In genomic region chr16:813204-813915, GRCh38 we compare ENCODE assay signal across 8 cellular contexts. TPM values are rescaled to one million over a fixed set of nuclear protein-coding genes. Genes with fewer than 3 reads are reported as not detected.
DNase-seq lines count a peak whose midpoint lies in the region; FAIRE-seq and TF ChIP-seq lines count a peak whose summit lies in the region.

No MANE protein-coding gene starts in this region.

- no peak for DNase-seq in SJSA1 (ENCODE audit: low read depth in 1 of 2, low spot score in 2 of 2)
- DNase-seq in amniotic stem cell (lab: John Stamatoyannopoulos, UW), result peak; percentile 16
- DNase-seq in stimulated activated CD4-positive, alpha-beta T cell treated with anti-CD3 and anti-CD28 coated beads, Interleukin-1b, Interleukin-23, amount 100 ng/mL, for 24 hours (ENCODE audit: low read depth in 4 of 4, low spot score in 1 of 4), result peak in 3 of 4 experiments; percentile 39 to 48 (median 40)
- no peak for DNase-seq in Kasumi-1 (lab: John Stamatoyannopoulos, UW)
- DNase-seq in H54 (ENCODE audit: insufficient read length, low spot score), result no peak
- no peak for DNase-seq in T1000 (lab: John Stamatoyannopoulos, UW)

- peaks cover 18% of the 10 kb centered on the region for H3K4me1 ChIP-seq in SJSA1 (replicated peaks)
- H3K4me1 ChIP-seq in iPS-15b (ENCODE audit: control insufficient read depth, insufficient read depth, low read length), result no peaks in the 10 kb centered on the region

- TF ChIP-seq POLR2A in H54 (IDR thresholded peaks at IDR 0.05; ENCODE audit: low read depth, low read length), result no peak

- no peaks in the 10 kb centered on the region for H3K9me3 ChIP-seq in SJSA1 (replicated peaks)
- H3K9me3 ChIP-seq in iPS-15b (ENCODE audit: control insufficient read depth, insufficient read depth, low read length), result no peaks in the 10 kb centered on the region

- peaks cover 15% of the 10 kb centered on the region for H3K27me3 ChIP-seq in SJSA1 (replicated peaks)
- no peaks in the 10 kb centered on the region for H3K27me3 ChIP-seq in iPS-15b (ENCODE audit: control insufficient read depth, insufficient read depth, low read length)

- FAIRE-seq in H54 (lab: Jason Lieb, UNC), result no peak

- no peak overlapping the region for H3K9ac ChIP-seq in iPS-15b (ENCODE audit: low read depth, low read length)

- H3K27ac ChIP-seq in SJSA1, result no peak overlapping the region

- 0 out of 2 replicates have a peak overlapping the region, but pooled peaks have one; percentile 6 for H3K4me3 ChIP-seq in SJSA1
- peak overlapping the region; percentile 39 for H3K4me3 ChIP-seq in iPS-15b (ENCODE audit: low read depth, low read length)

- H3K36me3 ChIP-seq in SJSA1, result no peaks in the 10 kb centered on the region
- H3K36me3 ChIP-seq in iPS-15b (ENCODE audit: control insufficient read depth, insufficient read depth, low read length), result no peaks in the 10 kb centered on the region

- TF ChIP-seq CTCF in GM12874 (IDR thresholded peaks at IDR 0.05; ENCODE audit: insufficient read depth, low read depth, low read length), result peak; percentile 48

RNA-seq across cellular contexts. Expression of gene GNG13, which starts 12.8 kb away (rescaled TPM):
- total RNA-seq in SJSA1 (2014; rRNA removed; shearing (Covaris generic)), result not detected in 2 replicates

RNA-seq across cellular contexts. Expression of gene CHTF18, which starts 24.9 kb away (rescaled TPM):
- 25.4 and 30.6 TPM in 2 replicates for total RNA-seq in SJSA1 (2014; rRNA removed; shearing (Covaris generic))

RNA-seq across cellular contexts. Expression of gene RPUSD1, which starts 25.2 kb away (rescaled TPM):
- total RNA-seq in SJSA1 (2014; rRNA removed; shearing (Covaris generic)), result 35.7 and 46.5 TPM in 2 replicates

RNA-seq across cellular contexts. Expression of gene MSLN, which starts 52.8 kb away (rescaled TPM):
- total RNA-seq in SJSA1 (2014; rRNA removed; shearing (Covaris generic)), result not detected in 2 replicates

Comparison
In these comparisons a context has a peak if more than half of its experiments do, and no peak if none do; other contexts are left out.
1. DNase-seq: peak in amniotic stem cell (single experiment) and stimulated activated CD4-positive, alpha-beta T cell treated with anti-CD3 and anti-CD28 coated beads, Interleukin-1b, Interleukin-23, amount 100 ng/mL, for 24 hours (3 of 4); none in SJSA1 (0 of 2), Kasumi-1 (0 of 2), H54 (single experiment) and T1000 (single experiment).